ENCODE assay signal across 27 cellular contexts in genomic region chr4:57040510-57040909, GRCh38.
DNase-seq lines count a peak whose midpoint lies in the region; ATAC-seq and TF ChIP-seq lines count a peak whose summit lies in the region.
"Had no signal": no experiment of that assay in that cellular context is flagged by ENCODE, and none has a peak within 500 bp of the region (broad histone marks: within the 10 kb centered on the region; RNA-seq: fewer than 3 reads in every experiment).

No MANE protein-coding gene starts in this region.

- H3K27ac Mint-ChIP-seq in brain, result peak overlapping the region in 3 of 5 experiments; percentile 39 to 49 (median 41)
- peak overlapping the region; percentile 75 to 86 (median 84) for H3K27ac Mint-ChIP-seq in nephron
- H3K27ac Mint-ChIP-seq: activated CD8-positive, alpha-beta T cell treated with anti-CD3 and anti-CD28 coated beads for 36 hours; nephron progenitor cell; stimulated activated naive CD8-positive, alpha-beta T cell treated with anti-CD3 and anti-CD28 coated beads, Interleukin-15, Interleukin-2, amounts not matched to agents 100 ng/mL and 50 ng/mL, for 24 hours had no signal

- H3K36me3 Mint-ChIP-seq in brain (no peaks in the 10 kb centered on the region), nephron (ENCODE audit: low read depth) (peaks cover 25% of the 10 kb centered on the region)

- BruUV-seq in A673 (replicated peaks; lab: Mats Ljungman, UMichigan), result no TSS peak

- H3K9me3 Mint-ChIP-seq in brain (no peaks in the 10 kb centered on the region), nephron (no peaks in the 10 kb centered on the region)
- H3K9me3 Mint-ChIP-seq: activated CD8-positive, alpha-beta T cell treated with anti-CD3 and anti-CD28 coated beads for 36 hours; nephron progenitor cell; stimulated activated naive CD8-positive, alpha-beta T cell treated with anti-CD3 and anti-CD28 coated beads, Interleukin-15, Interleukin-2, amounts not matched to agents 100 ng/mL and 50 ng/mL, for 24 hours had no signal

- H3K4me3 ChIP-seq in heart left ventricle (no peak overlapping the region), vagina (no peak overlapping the region), A673 (ENCODE audit: low read depth, low read length, poor library complexity, severe bottlenecking) (no peak overlapping the region)
- H3K4me3 ChIP-seq: BLaER1 treated with 17β-estradiol and CSF1 and Interleukin-3, amounts not matched to agents 10 nM and 100 nM; heart right ventricle; upper lobe of left lung had no signal

- TF ChIP-seq POLR2A in heart left ventricle (IDR thresholded peaks at IDR 0.05) (no peak), vagina (IDR thresholded peaks at IDR 0.05) (no peak)

- H3K36me3 ChIP-seq in heart left ventricle (peaks cover 0 to 64% (median 51%) of the 10 kb centered on the region in 9 donors), vagina (no peaks in the 10 kb centered on the region), A673 (ENCODE audit: insufficient read depth, low read length, poor library complexity, severe bottlenecking) (no peaks in the 10 kb centered on the region)

- peaks cover 13% of the 10 kb centered on the region for H3K27me3 Mint-ChIP-seq in brain
- H3K27me3 Mint-ChIP-seq in nephron (ENCODE audit: low read depth), result no peaks in the 10 kb centered on the region

- H3K9me3 ChIP-seq in heart left ventricle (no peaks in the 10 kb centered on the region), vagina (no peaks in the 10 kb centered on the region), A673 (ENCODE audit: low read depth, low read length, poor library complexity, severe bottlenecking) (no peaks in the 10 kb centered on the region)
- H3K9me3 ChIP-seq: BLaER1 treated with 17β-estradiol and CSF1 and Interleukin-3, amounts not matched to agents 10 nM and 100 nM; heart right ventricle; upper lobe of left lung had no signal

- no peak for ATAC-seq in heart left ventricle
- no peak for ATAC-seq in left cardiac atrium
- ATAC-seq in GM19467 (IDR thresholded peaks at IDR 0.05; ENCODE audit: unreplicated experiment), result no peak
- ATAC-seq: activated CD4-positive, CD25-positive, alpha-beta regulatory T cell treated with anti-CD3 and anti-CD28 coated beads, Interleukin-2, amount 50 U/mL, for 24 hours; activated CD8-positive, alpha-beta T cell treated with anti-CD3 and anti-CD28 coated beads for 36 hours; heart right ventricle; left ventricle myocardium superior; Panc1 had no signal

- CTCF ChIA-PET in A673 (lab: Charles Lee), result no interaction called here

- TF ChIP-seq CTCF in heart left ventricle (IDR thresholded peaks at IDR 0.05), result no peak
- no peak for TF ChIP-seq CTCF in brain (conservative IDR thresholded peaks at IDR 0.05)
- TF ChIP-seq CTCF in nephron (IDR thresholded peaks at IDR 0.05; ENCODE audit: unreplicated experiment in 3 of 3), result no peak
- TF ChIP-seq CTCF in vagina (IDR thresholded peaks at IDR 0.05), result no peak
- no peak for TF ChIP-seq CTCF in A673 (conservative IDR thresholded peaks at IDR 0.05; ENCODE audit: low read depth, low read length)

- H3K27ac ChIP-seq in heart left ventricle (peak overlapping the region in 7 of 12 donors; percentile 6 to 94 (median 82)), vagina (peak overlapping the region; percentile 6), A673 (ENCODE audit: low read depth, low read length, poor library complexity, severe bottlenecking) (no peak overlapping the region)
- H3K27ac ChIP-seq: BLaER1 treated with 17β-estradiol and CSF1 and Interleukin-3, amounts not matched to agents 10 nM and 100 nM; upper lobe of left lung had no signal

- DNase-seq in heart left ventricle (no peak), left cardiac atrium (no peak), vagina (ENCODE audit: extremely low spot score in 2 of 2) (no peak), A673 (ENCODE audit: low spot score) (no peak), ACHN (no peak)
- DNase-seq: activated CD8-positive, alpha-beta T cell treated with anti-CD3 and anti-CD28 coated beads for 36 hours; activated effector memory CD4-positive, alpha-beta T cell treated with Interleukin-2 at 50 U/mL for 16 hours; Calu3; effector memory CD4-positive, alpha-beta T cell; EL; heart right ventricle; left ventricle myocardium superior; midbrain; NCI-H2107; NCI-H524; nephron progenitor cell; posterior cingulate gyrus; SIG-M5; SW 1271; upper lobe of left lung had no signal

- POLR2A ChIA-PET in A673 (lab: Charles Lee; ENCODE audit: low non-redundant PET), result no interaction called here

- H3K4me1 Mint-ChIP-seq in brain (peaks cover 27% of the 10 kb centered on the region), nephron (peaks cover 39% of the 10 kb centered on the region)

- H3K4me3 Mint-ChIP-seq in brain (no peak overlapping the region), nephron (no peak overlapping the region)
- H3K4me3 Mint-ChIP-seq: activated CD8-positive, alpha-beta T cell treated with anti-CD3 and anti-CD28 coated beads for 36 hours; nephron progenitor cell; stimulated activated naive CD8-positive, alpha-beta T cell treated with anti-CD3 and anti-CD28 coated beads, Interleukin-15, Interleukin-2, amounts not matched to agents 100 ng/mL and 50 ng/mL, for 24 hours had no signal

- intact Hi-C loops in heart left ventricle (cut with DNase I) (loop anchor here in 6 of 10 donors (5.0 kb wide), 2 partner anchors 67 to 72 kb away; partner anchors contain the start of gene IGFBP7 (in 4 of the 6)), left cardiac atrium (cut with DNase I) (loop anchor here (5.0 to 10.0 kb wide), 2 partner anchors 64 to 72 kb away; partner anchors contain the start of gene IGFBP7 (in 1 of the 2)), vagina (cut with DNase I) (loop anchor here (5.0 kb wide), 1 partner anchor 77 kb away; no protein-coding TSS in a partner anchor), A673 (cut with micrococcal nuclease; ENCODE audit: unreplicated experiment) (no loop called here)

- H3K27me3 ChIP-seq in heart left ventricle (no peaks in the 10 kb centered on the region), vagina (no peaks in the 10 kb centered on the region), A673 (replicated peaks; ENCODE audit: insufficient read depth, low read depth, low read length, poor library complexity) (no peaks in the 10 kb centered on the region)
- H3K27me3 ChIP-seq: BLaER1 treated with 17β-estradiol and CSF1 and Interleukin-3, amounts not matched to agents 10 nM and 100 nM; heart right ventricle; upper lobe of left lung had no signal

- H3K4me1 ChIP-seq in heart left ventricle, result peaks cover 7 to 66% (median 41%) of the 10 kb centered on the region in 12 donors
- H3K4me1 ChIP-seq in vagina, result peaks cover 31% of the 10 kb centered on the region
- no peaks in the 10 kb centered on the region for H3K4me1 ChIP-seq in A673 (ENCODE audit: insufficient read depth, low read length, poor library complexity, severe bottlenecking)

- in situ Hi-C loops in ACHN (cut with HindIII; ENCODE audit: low pct_ligation_motif_present, low pct_unique_long_range_greater_than_20kb, low sequenced_read_pairs), result no loop called here

- 68 to 90% (median 83%) methylated on average over 4 to 6 of the region's 6 CpGs for WGBS in heart left ventricle, 4 donors
